In the genomic region with DNA sequence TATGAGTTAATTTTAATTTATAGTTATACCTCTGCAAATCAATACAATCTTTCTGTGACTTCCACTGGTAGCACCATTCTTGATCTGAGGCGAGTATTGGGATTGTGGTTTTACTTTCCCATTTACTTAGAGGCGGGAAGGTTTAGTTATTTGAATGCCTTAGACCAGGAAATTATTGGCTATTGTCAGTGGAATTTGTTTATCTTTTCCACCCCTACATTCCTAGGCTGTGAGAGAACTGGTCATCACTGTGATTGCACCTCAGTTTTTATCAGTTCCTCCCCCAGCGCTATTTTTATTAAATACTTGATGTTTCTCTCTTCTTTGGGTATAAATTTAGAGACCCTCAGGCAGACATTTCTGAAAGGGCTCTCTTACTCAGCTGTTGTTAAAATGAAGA, we compare ENCODE assay signal across 11 cellular contexts. TPM values are rescaled to one million over a fixed set of nuclear protein-coding genes. Genes with fewer than 3 reads are reported as not detected.
A peak's percentile ranks its signal among the peaks of the same experiment; 100 is the strongest.
DNase-seq lines count a peak whose midpoint lies in the region; ATAC-seq, FAIRE-seq and TF ChIP-seq lines count a peak whose summit lies in the region.
"Had no signal": no experiment of that assay in that cellular context is flagged by ENCODE, and none has a peak within 500 bp of the region (broad histone marks: within the 10 kb centered on the region; RNA-seq: fewer than 3 reads in every experiment).

No MANE protein-coding gene starts in this region.

- ATAC-seq in body of pancreas: peak; percentile 79
- no peak for ATAC-seq in activated T-cell treated with anti-CD3 and anti-CD28 coated beads, Interleukin-2, amount 50 U/mL, for 72 hours (replicated peaks in 1 of 2)

- H3K9me3 Mint-ChIP-seq in activated T-cell treated with anti-CD3 and anti-CD28 coated beads, Interleukin-2, amount 50 U/mL, for 72 hours: no peaks in the 10 kb centered on the region

- H3K9me2 ChIP-seq in Karpas-422 (replicated peaks; ENCODE audit: insufficient read depth, low read length): no peaks in the 10 kb centered on the region

- no peak for FAIRE-seq in urothelium cell line (lab: Jason Lieb, UNC)
- FAIRE-seq: small intestine had no signal

- WGBS in body of pancreas, 2 donors: 52 to 61% methylated on average over 3 of the region's 3 CpGs

- no peak overlapping the region for H3K4me2 ChIP-seq in Karpas-422 (ENCODE audit: low read depth, low read length, poor library complexity, severe bottlenecking)

- peak overlapping the region; percentile 36 for H3K27ac ChIP-seq in left ventricle myocardium inferior (replicated peaks)
- peak overlapping the region in 1 of 2 donors; percentile 67 for H3K27ac ChIP-seq in right atrium auricular region
- H3K27ac ChIP-seq in body of pancreas: peak overlapping the region in 3 of 4 donors; percentile 32 to 58 (median 51)
- no peak overlapping the region for H3K27ac ChIP-seq in Karpas-422 (ENCODE audit: low read length)

- H3K4me3 Mint-ChIP-seq in activated T-cell treated with anti-CD3 and anti-CD28 coated beads, Interleukin-2, amount 50 U/mL, for 72 hours: no peak overlapping the region

- no peak overlapping the region for H2AFZ ChIP-seq in Karpas-422 (ENCODE audit: low read length)

- H3K4me1 Mint-ChIP-seq in activated T-cell treated with anti-CD3 and anti-CD28 coated beads, Interleukin-2, amount 50 U/mL, for 72 hours (ENCODE audit: low read depth): no peaks in the 10 kb centered on the region

- no peak overlapping the region for H3K9ac ChIP-seq in Karpas-422 (ENCODE audit: low read length)

- intact Hi-C loops in left ventricle myocardium inferior (cut with micrococcal nuclease): loop anchor here (10.0 kb wide), 1 partner anchor 71 kb away; no protein-coding TSS in a partner anchor
- intact Hi-C loops in body of pancreas (cut with DNase I): no loop called here

- H3K27ac Mint-ChIP-seq in activated T-cell treated with anti-CD3 and anti-CD28 coated beads, Interleukin-2, amount 50 U/mL, for 72 hours: no peak overlapping the region

- TF ChIP-seq CTCF in left ventricle myocardium inferior (IDR thresholded peaks at IDR 0.05; ENCODE audit: borderline replicate concordance) (no peak), right atrium auricular region (IDR thresholded peaks at IDR 0.05) (no peak), body of pancreas (IDR thresholded peaks at IDR 0.05) (no peak)

- no peak for TF ChIP-seq POLR2A in body of pancreas (IDR thresholded peaks at IDR 0.05)

- peaks cover 98% of the 10 kb centered on the region for H3K79me2 ChIP-seq in Karpas-422 (ENCODE audit: low read length)

- H3K4me1 ChIP-seq in left ventricle myocardium inferior (peaks cover 54% of the 10 kb centered on the region), right atrium auricular region (peaks cover 0 to 43% of the 10 kb centered on the region in 2 donors), body of pancreas (peaks cover 8% of the 10 kb centered on the region), Karpas-422 (ENCODE audit: low read length) (peaks cover 48% of the 10 kb centered on the region)

- H3K27me3 ChIP-seq in left ventricle myocardium inferior (ENCODE audit: low read depth): no peaks in the 10 kb centered on the region
- no peaks in the 10 kb centered on the region for H3K27me3 ChIP-seq in right atrium auricular region
- H3K27me3 ChIP-seq in body of pancreas: no peaks in the 10 kb centered on the region
- no peaks in the 10 kb centered on the region for H3K27me3 ChIP-seq in Karpas-422 (ENCODE audit: low read length)

- H4K20me1 ChIP-seq in Karpas-422 (ENCODE audit: insufficient read depth, low read depth, low read length): no peaks in the 10 kb centered on the region

- H3K27me3 Mint-ChIP-seq in activated T-cell treated with anti-CD3 and anti-CD28 coated beads, Interleukin-2, amount 50 U/mL, for 72 hours (ENCODE audit: low read depth): peaks cover 14% of the 10 kb centered on the region

- DNase-seq in left ventricle myocardium inferior: no peak
- DNase-seq in right atrium auricular region (ENCODE audit: low spot score): no peak
- DNase-seq in body of pancreas: no peak
- peak; percentile 68 for DNase-seq in kidney tubule cell (ENCODE audit: low spot score)
- peak; percentile 76 for DNase-seq in urothelium cell line (ENCODE audit: low spot score)
- no peak for DNase-seq in activated CD4-positive, CD25-positive, alpha-beta regulatory T cell treated with anti-CD3 and anti-CD28 coated beads, Interleukin-2, amount 50 U/mL, for 72 hours
- DNase-seq in activated T-cell treated with anti-CD3 and anti-CD28 coated beads, Interleukin-2, amount 50 U/mL, for 72 hours: no peak
- no peak for DNase-seq in Karpas-422
- DNase-seq: activated CD4-positive, alpha-beta T cell treated with anti-CD3 and anti-CD28 coated beads for 1 hour; NCI-H2081; small intestine had no signal

- H3K36me3 Mint-ChIP-seq in activated T-cell treated with anti-CD3 and anti-CD28 coated beads, Interleukin-2, amount 50 U/mL, for 72 hours (ENCODE audit: insufficient read depth in 2 of 2): no peaks in the 10 kb centered on the region

- no peaks in the 10 kb centered on the region for H3K9me3 ChIP-seq in left ventricle myocardium inferior (replicated peaks)
- no peaks in the 10 kb centered on the region for H3K9me3 ChIP-seq in right atrium auricular region
- no peaks in the 10 kb centered on the region for H3K9me3 ChIP-seq in body of pancreas
- no peaks in the 10 kb centered on the region for H3K9me3 ChIP-seq in Karpas-422 (ENCODE audit: low read length)

- H3K4me3 ChIP-seq in left ventricle myocardium inferior (no peak overlapping the region), right atrium auricular region (peak overlapping the region in 1 of 2 donors; percentile 1), body of pancreas (no peak overlapping the region), Karpas-422 (ENCODE audit: low read length) (no peak overlapping the region)

- no peaks in the 10 kb centered on the region for H3K36me3 ChIP-seq in left ventricle myocardium inferior
- no peaks in the 10 kb centered on the region for H3K36me3 ChIP-seq in right atrium auricular region
- no peaks in the 10 kb centered on the region for H3K36me3 ChIP-seq in body of pancreas (replicated peaks in 1 of 2; ENCODE audit: insufficient read depth in 1 of 2, low read depth in 2 of 2)
- peaks cover 2% of the 10 kb centered on the region; the same call in 1 of the 2 replicates for H3K36me3 ChIP-seq in Karpas-422 (ENCODE audit: insufficient read depth, low read length)

RNA-seq across cellular contexts. Expression of a gene that starts 29.9 kb away (rescaled TPM):
- 18.7 TPM for total RNA-seq in left ventricle myocardium inferior
- total RNA-seq in right atrium auricular region: 10 to 100 TPM; 21.5 to 37.9 TPM
- 10 to 100 TPM; 21.8 to 35.6 TPM for total RNA-seq in body of pancreas
- total RNA-seq in activated T-cell treated with anti-CD3 and anti-CD28 coated beads, Interleukin-2, amount 50 U/mL, for 72 hours: 1 to 10 TPM in 1 of 2 donors, under 1 TPM in 1; 0.49 to 1.7 TPM
- 100 and 121 TPM in 2 replicates for total RNA-seq in Karpas-422 (2014; rRNA removed; shearing (Covaris generic); ENCODE audit: low replicate concordance)

Comparison
In these comparisons a context has a peak if more than half of its experiments do, and no peak if none do; other contexts are left out.
1. DNase-seq: peak in kidney tubule cell (single experiment) and urothelium cell line (single experiment); none in left ventricle myocardium inferior (single experiment), right atrium auricular region (single experiment), body of pancreas (0 of 4), activated CD4-positive, CD25-positive, alpha-beta regulatory T cell treated with anti-CD3 and anti-CD28 coated beads, Interleukin-2, amount 50 U/mL, for 72 hours (single experiment), activated T-cell treated with anti-CD3 and anti-CD28 coated beads, Interleukin-2, amount 50 U/mL, for 72 hours (0 of 2) and Karpas-422 (single experiment).